In the genomic region with DNA sequence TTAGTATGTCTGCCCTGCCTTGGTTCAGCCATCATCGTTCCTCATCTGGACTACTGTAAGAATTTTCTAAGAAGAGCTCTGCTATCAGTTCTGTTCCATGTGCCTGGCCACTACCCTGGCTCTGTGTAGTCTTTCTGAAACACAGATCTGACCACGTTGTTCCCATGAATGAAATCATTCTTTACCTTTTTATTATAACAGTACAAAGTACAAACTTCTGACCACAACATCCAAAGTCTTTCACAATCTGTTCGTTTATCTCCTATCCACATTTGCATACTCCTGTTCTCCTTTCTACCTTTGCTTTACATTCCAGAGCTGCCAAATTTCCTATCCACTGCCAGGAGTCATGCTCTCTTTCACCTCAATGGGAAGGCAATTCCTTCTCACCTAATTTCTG, we compare ENCODE assay signal across 14 cellular contexts.
DNase-seq lines count a peak whose midpoint lies in the region; ATAC-seq and TF ChIP-seq lines count a peak whose summit lies in the region.
"Had no signal": no experiment of that assay in that cellular context is flagged by ENCODE, and none has a peak within 500 bp of the region (broad histone marks: within the 10 kb centered on the region; RNA-seq: fewer than 3 reads in every experiment).

No MANE protein-coding gene starts in this region.

- ATAC-seq in left colon (peak; percentile 99), mucosa of descending colon (peak; percentile 98), GM18858 (IDR thresholded peaks at IDR 0.05; ENCODE audit: unreplicated experiment) (no peak), omental fat pad (ENCODE audit: low FRiP score) (no peak), GM21825 (IDR thresholded peaks at IDR 0.05; ENCODE audit: unreplicated experiment) (no peak)
- ATAC-seq: GM23338 had no signal

- H3K36me3 ChIP-seq in mucosa of descending colon (ENCODE audit: low read depth) (no peaks in the 10 kb centered on the region), colonic mucosa (no peaks in the 10 kb centered on the region)
- H3K36me3 ChIP-seq: BLaER1 treated with 17β-estradiol and CSF1 and Interleukin-3, amounts not matched to agents 10 nM and 100 nM had no signal

- H3K9me3 ChIP-seq in mucosa of descending colon (no peaks in the 10 kb centered on the region), colonic mucosa (no peaks in the 10 kb centered on the region)
- H3K9me3 ChIP-seq: BLaER1 treated with 17β-estradiol and CSF1 and Interleukin-3, amounts not matched to agents 10 nM and 100 nM had no signal

- H3K9ac ChIP-seq in colonic mucosa (ENCODE audit: low read depth in 2 of 2, low read length in 2 of 2): no peak overlapping the region
- H3K9ac ChIP-seq: BLaER1 treated with 17β-estradiol and CSF1 and Interleukin-3, amounts not matched to agents 10 nM and 100 nM had no signal

- H3K27ac ChIP-seq in colonic mucosa: no peak overlapping the region
- H3K27ac ChIP-seq: BLaER1 treated with 17β-estradiol and CSF1 and Interleukin-3, amounts not matched to agents 10 nM and 100 nM had no signal

- H3K4me3 ChIP-seq in mucosa of descending colon (no peak overlapping the region), colonic mucosa (no peak overlapping the region)
- H3K4me3 ChIP-seq: BLaER1 treated with 17β-estradiol and CSF1 and Interleukin-3, amounts not matched to agents 10 nM and 100 nM; GM23338 had no signal

- intact Hi-C loops in left colon (cut with DNase I, micrococcal nuclease): no loop called here
- intact Hi-C loops in mucosa of descending colon (cut with DNase I, micrococcal nuclease): no loop called here
- intact Hi-C loops in colonic mucosa (cut with DNase I): no loop called here

- no peaks in the 10 kb centered on the region for H3K27me3 ChIP-seq in colonic mucosa
- H3K27me3 ChIP-seq: BLaER1 treated with 17β-estradiol and CSF1 and Interleukin-3, amounts not matched to agents 10 nM and 100 nM had no signal

- no peaks in the 10 kb centered on the region for H3K4me1 ChIP-seq in mucosa of descending colon (ENCODE audit: low read depth)
- no peaks in the 10 kb centered on the region for H3K4me1 ChIP-seq in colonic mucosa
- H3K4me1 ChIP-seq: BLaER1 treated with 17β-estradiol and CSF1 and Interleukin-3, amounts not matched to agents 10 nM and 100 nM had no signal

- TF ChIP-seq CTCF in mucosa of descending colon (IDR thresholded peaks at IDR 0.05) (no peak), omental fat pad (IDR thresholded peaks at IDR 0.05) (no peak), colonic mucosa (IDR thresholded peaks at IDR 0.05) (no peak)

- DNase-seq in HT-29 (ENCODE audit: low spot score): peak; percentile 36
- DNase-seq in OCI-M1 (lab: John Stamatoyannopoulos, UW): peak; percentile 50
- peak; percentile 10 to 30 for DNase-seq in left colon
- peak in 2 of 3 donors; percentile 15 to 24 for DNase-seq in mucosa of descending colon
- no peak for DNase-seq in omental fat pad (ENCODE audit: low spot score)
- DNase-seq in colonic mucosa: no peak
- DNase-seq: ACHN; CD4-positive, CD25-positive, alpha-beta regulatory T cell; DMS 273 treated with DMSO at 0.1 percent for 48 hours; H7 had no signal

Comparison
In these comparisons a context has a peak if more than half of its experiments do, and no peak if none do; other contexts are left out.
1. DNase-seq: peak in HT-29 (single experiment), OCI-M1 (single experiment), left colon (2 of 2) and mucosa of descending colon (2 of 3); none in omental fat pad (single experiment) and colonic mucosa (single experiment).
2. ATAC-seq: peak in left colon (single experiment) and mucosa of descending colon (single experiment); none in GM18858 (single experiment), omental fat pad (single experiment) and GM21825 (single experiment).